In genomic region chr4:55673424-55673823, GRCh38 we compare ENCODE assay signal across 27 cellular contexts. TPM values are rescaled to one million over a fixed set of nuclear protein-coding genes. Genes with fewer than 3 reads are reported as not detected.
"Had no signal": no experiment of that assay in that cellular context is flagged by ENCODE, and none has a peak within 500 bp of the region (broad histone marks: within the 10 kb centered on the region; RNA-seq: fewer than 3 reads in every experiment).

No MANE protein-coding gene starts in this region.

- H3K9ac ChIP-seq: neural progenitor cell had no signal

- H3K27ac ChIP-seq: esophagus muscularis mucosa, gastrocnemius medialis, left ventricle myocardium inferior, neural progenitor cell, thoracic aorta, upper lobe of left lung, VCaP had no signal

- H3K4me1 ChIP-seq: esophagus muscularis mucosa, gastrocnemius medialis, left ventricle myocardium inferior, upper lobe of left lung had no signal

- H3K36me3 ChIP-seq: esophagus muscularis mucosa, gastrocnemius medialis, left ventricle myocardium inferior, neural progenitor cell, thoracic aorta, upper lobe of left lung had no signal

- H3K4me2 ChIP-seq: neural progenitor cell had no signal

- H3K4me3 ChIP-seq: esophagus muscularis mucosa, gastrocnemius medialis, left ventricle myocardium inferior, neural progenitor cell, thoracic aorta, upper lobe of left lung had no signal

- H2AFZ ChIP-seq: neural progenitor cell had no signal

- DNase-seq: activated CD4-positive, alpha-beta T cell treated with anti-CD3 and anti-CD28 coated beads, Interleukin-2, amount 10 ng/mL, durations not matched to agents 7 days and 5 days; activated CD8-positive, alpha-beta memory T cell treated with anti-CD3 and anti-CD28 coated beads, Interleukin-2, amount 10 ng/mL, durations not matched to agents 7 days and 5 days; activated CD8-positive, alpha-beta T cell treated with anti-CD3 and anti-CD28 coated beads for 36 hours; activated effector memory CD4-positive, alpha-beta T cell treated with anti-CD3 and anti-CD28 coated beads, Interleukin-2, amount 50 U/mL, for 16 hours; activated naive CD4-positive, alpha-beta T cell treated with anti-CD3 and anti-CD28 coated beads, Interleukin-2, amount 50 U/mL, for 16 hours; activated naive CD8-positive, alpha-beta T cell treated with anti-CD3 and anti-CD28 coated beads, Interleukin-2, amount 50 U/mL, for 24 hours; activated T-cell treated with anti-CD3 and anti-CD28 coated beads for 4 hours; effector CD4-positive, alpha-beta T cell; gastrocnemius medialis; hippocampal formation; kidney glomerular epithelial cell; left ventricle myocardium inferior; naive thymus-derived CD8-positive, alpha-beta T cell; retina; stimulated activated CD4-positive, alpha-beta T cell treated with anti-CD3 and anti-CD28 coated beads, Interleukin-2, amount 100 ng/mL, for 48 hours; stimulated activated naive CD4-positive, alpha-beta T cell treated with Interleukin-2 at 50 U/mL for 16 hours; T1000; upper lobe of left lung had no signal

- H3K27me3 ChIP-seq: esophagus muscularis mucosa, gastrocnemius medialis, neural progenitor cell, upper lobe of left lung had no signal

- H3K9me3 ChIP-seq: esophagus muscularis mucosa, gastrocnemius medialis, thoracic aorta, upper lobe of left lung had no signal

- ATAC-seq: activated CD4-positive, CD25-positive, alpha-beta regulatory T cell treated with anti-CD3 and anti-CD28 coated beads, Interleukin-2, amount 50 U/mL, for 24 hours; activated CD8-positive, alpha-beta memory T cell treated with anti-CD3 and anti-CD28 coated beads, Interleukin-2, amount 10 ng/mL, durations not matched to agents 7 days and 5 days; activated CD8-positive, alpha-beta T cell treated with anti-CD3 and anti-CD28 coated beads for 36 hours; activated naive CD8-positive, alpha-beta T cell treated with anti-CD3 and anti-CD28 coated beads, Interleukin-2, amount 50 U/mL, for 24 hours; gastrocnemius medialis; naive thymus-derived CD8-positive, alpha-beta T cell had no signal

RNA-seq across cellular contexts. Expression of gene NMU, which starts 37.3 kb away (rescaled TPM):
- total RNA-seq: activated CD8-positive, alpha-beta memory T cell treated with anti-CD3 and anti-CD28 coated beads, Interleukin-2, amount 10 ng/mL, durations not matched to agents 7 days and 5 days; cardiac septum; esophagus muscularis mucosa; gastrocnemius medialis; left ventricle myocardium inferior; lung microvascular endothelial cell; naive thymus-derived CD8-positive, alpha-beta T cell; omental fat pad; posterior vena cava; thoracic aorta had no signal
- polyA plus RNA-seq: naive thymus-derived CD8-positive, alpha-beta T cell had no signal
